8 cellular contexts compared by ENCODE assay signal in genomic region chr2:232327089-232328037, GRCh38. TPM values are rescaled to one million over a fixed set of nuclear protein-coding genes. Genes with fewer than 3 reads are reported as not detected.
DNase-seq lines count a peak whose midpoint lies in the region; ATAC-seq lines count a peak whose summit lies in the region.

No MANE protein-coding gene starts in this region.

- peak; percentile 66 for ATAC-seq in GM18511 (IDR thresholded peaks at IDR 0.05; ENCODE audit: unreplicated experiment)
- peak; percentile 84 to 89 for ATAC-seq in activated CD4-positive, CD25-positive, alpha-beta regulatory T cell treated with anti-CD3 and anti-CD28 coated beads, Interleukin-2, amount 50 U/mL, for 24 hours
- ATAC-seq in left lobe of liver: peak; percentile 65
- no peak for ATAC-seq in GM19397 (IDR thresholded peaks at IDR 0.05; ENCODE audit: unreplicated experiment)

- peak; percentile 84 for DNase-seq in AG20443 (ENCODE audit: low spot score)
- peak; percentile 81 for DNase-seq in KBM-7
- DNase-seq in central memory CD4-positive, alpha-beta T cell: peak; percentile 74
- DNase-seq in left lobe of liver (ENCODE audit: low spot score): peak; percentile 60
- DNase-seq in stimulated activated CD4-positive, alpha-beta T cell treated with anti-CD3 and anti-CD28 coated beads, Interleukin-4, amount 100 ng/mL, for 48 hours (ENCODE audit: low read depth in 2 of 2): peak; percentile 76 to 90

- in situ Hi-C loops in KBM-7 (cut with MboI; ENCODE audit: low pct_unique_long_range_greater_than_20kb, low sequenced_read_pairs): no loop called here

RNA-seq across cellular contexts. Expression of gene ALPP, which starts 51.2 kb away (rescaled TPM):
- 0.20 TPM for total RNA-seq in left lobe of liver
